Comparison of ENCODE assay signal across 8 cellular contexts in the genomic region with DNA sequence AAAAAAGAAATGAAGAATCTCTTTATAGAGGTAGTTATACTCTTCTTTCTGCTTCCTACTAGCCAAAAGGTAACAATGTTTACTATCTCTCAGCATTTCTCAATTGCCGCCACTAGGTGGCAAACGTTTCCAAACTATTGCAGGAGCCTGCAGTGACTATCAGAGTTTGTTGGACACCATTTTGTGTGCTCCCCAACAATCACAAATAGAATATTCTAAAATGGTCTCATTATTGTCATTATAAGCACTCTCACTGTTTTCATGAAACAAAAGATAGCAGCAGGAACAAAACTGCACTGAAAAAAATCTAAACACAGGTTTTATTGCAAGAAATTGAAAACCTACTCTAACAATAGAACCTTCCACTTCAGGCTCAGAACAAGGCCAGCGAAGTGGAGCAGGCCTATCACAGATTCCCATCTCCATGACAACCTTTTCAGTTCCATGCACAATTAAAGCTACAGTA.
DNase-seq lines count a peak whose midpoint lies in the region; ATAC-seq, FAIRE-seq and TF ChIP-seq lines count a peak whose summit lies in the region.

No MANE protein-coding gene starts in this region.

- POLR2A ChIA-PET in HCT116 (lab: Charles Lee): interaction anchor here (0.9 kb wide), 1 partner anchor 300 kb away, joined by 3 read pairs; no protein-coding TSS in a partner anchor
- POLR2A ChIA-PET in RWPE1 (lab: Yijun Ruan, JAX; ENCODE audit: low non-redundant PET): no interaction called here

- RAD21 ChIA-PET in HCT116 (lab: Charles Lee; ENCODE audit: low non-redundant PET in 1 of 2, low total read pairs in 2 of 2, uncharacterized antibody in 2 of 2, unreplicated experiment in 2 of 2): interaction anchor here in 1 of 2 experiments (0.6 kb wide), 1 partner anchor 300 kb away, joined by 4 read pairs; no protein-coding TSS in a partner anchor

- H2AFZ ChIP-seq in HCT116 (ENCODE audit: low read depth, low read length, poor library complexity, severe bottlenecking): peak overlapping the region; percentile 85

- TF ChIP-seq CTCF in GM06990 (IDR thresholded peaks at IDR 0.05; ENCODE audit: insufficient read depth, low read length, poor library complexity, severe bottlenecking) (peak; percentile 73), HCT116 (IDR thresholded peaks at IDR 0.05 in 2 of 3, conservative IDR thresholded peaks at IDR 0.05 in 1 of 3; ENCODE audit: borderline replicate concordance in 1 of 3, insufficient read depth in 1 of 3, low read depth in 2 of 3, low read length in 2 of 3) (peak; percentile 71 to 83 (median 82)), RWPE1 (conservative IDR thresholded peaks at IDR 0.05; ENCODE audit: low read depth) (peak; percentile 74), pancreas (IDR thresholded peaks at IDR 0.05) (peak; percentile 48 to 75 (median 64)), upper lobe of right lung (IDR thresholded peaks at IDR 0.05) (peak; percentile 83)

- BruUV-seq in HCT116 (replicated peaks; lab: Mats Ljungman, UMichigan): no TSS peak

- FAIRE-seq in pancreas (lab: Jason Lieb, UNC): no peak

- H3K4me2 ChIP-seq in HCT116 (ENCODE audit: low read length): peak overlapping the region; percentile 43; the same call in 1 of the 2 replicates

- no peaks in the 10 kb centered on the region for H4K20me1 ChIP-seq in HCT116 (ENCODE audit: insufficient read depth)

- H3K27me3 ChIP-seq in GM06990 (replicated peaks; ENCODE audit: control insufficient read depth, insufficient read depth, low read length): no peaks in the 10 kb centered on the region
- H3K27me3 ChIP-seq in HCT116 (ENCODE audit: insufficient read depth, low read length): no peaks in the 10 kb centered on the region
- H3K27me3 ChIP-seq in pancreas: no peaks in the 10 kb centered on the region
- H3K27me3 ChIP-seq in upper lobe of right lung: no peaks in the 10 kb centered on the region

- H3K79me2 ChIP-seq in HCT116 (ENCODE audit: insufficient read depth, low read length): no peaks in the 10 kb centered on the region

- no peak for TF ChIP-seq POLR2A in HCT116 (IDR thresholded peaks at IDR 0.05; ENCODE audit: borderline replicate concordance, extremely low read depth, insufficient read depth, insufficient read length)

- H3K9me3 ChIP-seq in HCT116 (ENCODE audit: control insufficient read depth in 1 of 2, insufficient read depth in 1 of 2, low read depth in 1 of 2, low read length in 2 of 2) (no peaks in the 10 kb centered on the region), pancreas (no peaks in the 10 kb centered on the region), upper lobe of right lung (no peaks in the 10 kb centered on the region)

- WGBS in pancreas, 2 donors: 3% methylated on average over 3 of the region's 3 CpGs

- H3K27ac ChIP-seq in HCT116 (ENCODE audit: low read depth, low read length): peak overlapping the region; percentile 38; the same call in 1 of the 2 replicates
- no peak overlapping the region for H3K27ac ChIP-seq in RWPE1
- no peak overlapping the region for H3K27ac ChIP-seq in pancreas
- no peak overlapping the region for H3K27ac ChIP-seq in upper lobe of right lung

- ATAC-seq in HCT116 (peak; percentile 97), pancreas (peak; percentile 96 to 99 (median 98)), upper lobe of right lung (peak; percentile 96)

- peak; percentile 12 for DNase-seq in GM06990 (ENCODE audit: extremely low read depth, insufficient read length)
- DNase-seq in HCT116 (ENCODE audit: low read depth, low spot score): peak; percentile 79
- peak; percentile 84 for DNase-seq in M059J (ENCODE audit: low read depth)
- DNase-seq in RWPE1 (ENCODE audit: low spot score): peak; percentile 26
- peak; percentile 32 for DNase-seq in activated gamma-delta T cell treated with anti-CD3 and anti-CD28 coated beads, Interleukin-2, amount 50 U/mL, for 16 hours (ENCODE audit: low read depth)
- peak; percentile 32 for DNase-seq in germinal center (ENCODE audit: low spot score)
- DNase-seq in pancreas: peak in 5 of 6 donors; percentile 61 to 81 (median 68)
- DNase-seq in upper lobe of right lung: no peak

- peaks cover 2 to 3% of the 10 kb centered on the region in 2 experiments; a peak in 3 of 4 replicates for H3K4me1 ChIP-seq in HCT116 (ENCODE audit: control insufficient read depth in 1 of 2, insufficient read depth in 2 of 2, low read length in 2 of 2)
- no peaks in the 10 kb centered on the region for H3K4me1 ChIP-seq in pancreas
- no peaks in the 10 kb centered on the region for H3K4me1 ChIP-seq in upper lobe of right lung

- H3K4me3 ChIP-seq in GM06990 (replicated peaks; ENCODE audit: low read depth, low read length) (no peak overlapping the region), HCT116 (replicated peaks in 1 of 2; ENCODE audit: low read depth in 1 of 2, low read length in 2 of 2) (no peak overlapping the region), pancreas (no peak overlapping the region), upper lobe of right lung (no peak overlapping the region)

- CTCF ChIA-PET in HCT116 (lab: Charles Lee) (interaction anchor here (0.6 to 2.9 kb wide), 12 partner anchors 8 to 712 kb away, joined by 3 to 24 read pairs (median 4); no protein-coding TSS in a partner anchor), RWPE1 (lab: Yijun Ruan, JAX) (interaction anchor here (0.6 to 1.0 kb wide), 5 partner anchors 241 to 1874 kb away, joined by 3 to 4 read pairs (median 3); no protein-coding TSS in a partner anchor)

- H3K36me3 ChIP-seq in GM06990 (ENCODE audit: control insufficient read depth, insufficient read depth, low read length) (no peaks in the 10 kb centered on the region), HCT116 (ENCODE audit: control insufficient read depth in 1 of 2, insufficient read depth in 2 of 2, low read length in 2 of 2) (no peaks in the 10 kb centered on the region), pancreas (no peaks in the 10 kb centered on the region), upper lobe of right lung (no peaks in the 10 kb centered on the region)

- no peak overlapping the region for H3K9ac ChIP-seq in HCT116 (ENCODE audit: low read length)

- peak; percentile 90 for TF ChIP-seq RAD21 in HCT116 (IDR thresholded peaks at IDR 0.05; ENCODE audit: low read depth)

- no peaks in the 10 kb centered on the region for H3K9me2 ChIP-seq in HCT116 (ENCODE audit: insufficient read depth)

- intact Hi-C loops in HCT116 (cut with micrococcal nuclease) (loop anchor here (1.0 to 10.0 kb wide), 4 partner anchors 301 to 1688 kb away; no protein-coding TSS in a partner anchor), pancreas (cut with DNase I) (loop anchor here in 2 of 3 donors (10.0 kb wide), 3 partner anchors 304 to 534 kb away; no protein-coding TSS in a partner anchor), upper lobe of right lung (cut with DNase I) (loop anchor here (10.0 kb wide), 1 partner anchor 524 kb away; no protein-coding TSS in a partner anchor)

TF ChIP-seq in HCT116, 20 proteins besides CTCF, POLR2A, EP300 and RAD21:
- TF ChIP-seq SRF (IDR thresholded peaks at IDR 0.05; ENCODE audit: low read depth): no peak
- peak; percentile 36; the same call in 1 of the 2 replicates for TF ChIP-seq EGR1 (IDR thresholded peaks at IDR 0.05; ENCODE audit: low read depth)
- TF ChIP-seq SP1 (IDR thresholded peaks at IDR 0.05; ENCODE audit: low read depth): peak; percentile 12; the same call in 1 of the 2 replicates
- no peak for TF ChIP-seq SIN3A (IDR thresholded peaks at IDR 0.05; ENCODE audit: low read depth)
- TF ChIP-seq YY1 (IDR thresholded peaks at IDR 0.05; ENCODE audit: extremely low read depth, insufficient replicate concordance, low read depth, low read length): peak; percentile 93
- TF ChIP-seq, protein P1, sequence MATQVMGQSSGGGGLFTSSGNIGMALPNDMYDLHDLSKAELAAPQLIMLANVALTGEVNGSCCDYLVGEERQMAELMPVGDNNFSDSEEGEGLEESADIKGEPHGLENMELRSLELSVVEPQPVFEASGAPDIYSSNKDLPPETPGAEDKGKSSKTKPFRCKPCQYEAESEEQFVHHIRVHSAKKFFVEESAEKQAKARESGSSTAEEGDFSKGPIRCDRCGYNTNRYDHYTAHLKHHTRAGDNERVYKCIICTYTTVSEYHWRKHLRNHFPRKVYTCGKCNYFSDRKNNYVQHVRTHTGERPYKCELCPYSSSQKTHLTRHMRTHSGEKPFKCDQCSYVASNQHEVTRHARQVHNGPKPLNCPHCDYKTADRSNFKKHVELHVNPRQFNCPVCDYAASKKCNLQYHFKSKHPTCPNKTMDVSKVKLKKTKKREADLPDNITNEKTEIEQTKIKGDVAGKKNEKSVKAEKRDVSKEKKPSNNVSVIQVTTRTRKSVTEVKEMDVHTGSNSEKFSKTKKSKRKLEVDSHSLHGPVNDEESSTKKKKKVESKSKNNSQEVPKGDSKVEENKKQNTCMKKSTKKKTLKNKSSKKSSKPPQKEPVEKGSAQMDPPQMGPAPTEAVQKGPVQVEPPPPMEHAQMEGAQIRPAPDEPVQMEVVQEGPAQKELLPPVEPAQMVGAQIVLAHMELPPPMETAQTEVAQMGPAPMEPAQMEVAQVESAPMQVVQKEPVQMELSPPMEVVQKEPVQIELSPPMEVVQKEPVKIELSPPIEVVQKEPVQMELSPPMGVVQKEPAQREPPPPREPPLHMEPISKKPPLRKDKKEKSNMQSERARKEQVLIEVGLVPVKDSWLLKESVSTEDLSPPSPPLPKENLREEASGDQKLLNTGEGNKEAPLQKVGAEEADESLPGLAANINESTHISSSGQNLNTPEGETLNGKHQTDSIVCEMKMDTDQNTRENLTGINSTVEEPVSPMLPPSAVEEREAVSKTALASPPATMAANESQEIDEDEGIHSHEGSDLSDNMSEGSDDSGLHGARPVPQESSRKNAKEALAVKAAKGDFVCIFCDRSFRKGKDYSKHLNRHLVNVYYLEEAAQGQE (IDR thresholded peaks at IDR 0.05; ENCODE audit: low read depth): no peak
- peak; percentile 82 for TF ChIP-seq CBX3 (IDR thresholded peaks at IDR 0.05; ENCODE audit: low read depth)
